In genomic region chr15:52523192-52523591, GRCh38 we compare ENCODE assay signal across 15 cellular contexts. TPM values are rescaled to one million over a fixed set of nuclear protein-coding genes. Genes with fewer than 3 reads are reported as not detected.
A peak's percentile ranks its signal among the peaks of the same experiment; 100 is the strongest.
DNase-seq lines count a peak whose midpoint lies in the region; ATAC-seq and TF ChIP-seq lines count a peak whose summit lies in the region.
"Had no signal": no experiment of that assay in that cellular context is flagged by ENCODE, and none has a peak within 500 bp of the region (broad histone marks: within the 10 kb centered on the region; RNA-seq: fewer than 3 reads in every experiment).

No MANE protein-coding gene starts in this region.

- no peak overlapping the region for H3K27ac Mint-ChIP-seq in activated naive CD4-positive, alpha-beta T cell treated with anti-CD3 and anti-CD28 coated beads for 36 hours
- H3K27ac Mint-ChIP-seq in activated T-cell treated with anti-CD3 and anti-CD28 coated beads, Interleukin-2, amount 50 U/mL, for 24 hours: no peak overlapping the region

- DNase-seq in AG04449 (ENCODE audit: low read depth, low spot score): peak; percentile 76
- peak; percentile 37 for DNase-seq in HFF-Myc (ENCODE audit: extremely low read depth, low read depth)
- peak; percentile 41 to 82 for DNase-seq in cardiac fibroblast (ENCODE audit: low read depth in 2 of 2)
- DNase-seq in kidney tubule cell (ENCODE audit: low spot score): peak; percentile 82
- no peak for DNase-seq in activated naive CD4-positive, alpha-beta T cell treated with anti-CD3 and anti-CD28 coated beads for 36 hours
- DNase-seq in activated T-cell treated with anti-CD3 and anti-CD28 coated beads, Interleukin-2, amount 50 U/mL, for 24 hours: no peak
- DNase-seq: activated CD4-positive, alpha-beta T cell treated with anti-CD3 and anti-CD28 coated beads for 4 hours; activated naive CD4-positive, alpha-beta T cell treated with Interleukin-2 at 50 U/mL for 16 hours; GOT3; MM.1S; naive B cell had no signal

- POLR2A ChIA-PET in AG04449 (lab: Yijun Ruan, JAX): interaction anchor here (0.7 kb wide), 1 partner anchor 82 kb away, joined by 4 read pairs; no protein-coding TSS in a partner anchor

- no peaks in the 10 kb centered on the region for H3K36me3 Mint-ChIP-seq in activated naive CD4-positive, alpha-beta T cell treated with anti-CD3 and anti-CD28 coated beads for 36 hours (ENCODE audit: low read depth)
- peaks cover 4% of the 10 kb centered on the region for H3K36me3 Mint-ChIP-seq in activated T-cell treated with anti-CD3 and anti-CD28 coated beads, Interleukin-2, amount 50 U/mL, for 24 hours (ENCODE audit: low read depth)
- H3K36me3 Mint-ChIP-seq: naive B cell had no signal

- intact Hi-C loops in activated naive CD4-positive, alpha-beta T cell treated with anti-CD3 and anti-CD28 coated beads for 36 hours (cut with micrococcal nuclease): no loop called here

- CTCF ChIA-PET in AG04449 (lab: Yijun Ruan, JAX): interaction anchor here (0.9 kb wide), 1 partner anchor 192 kb away, joined by 4 read pairs; no protein-coding TSS in a partner anchor
- CTCF ChIA-PET in activated naive CD4-positive, alpha-beta T cell treated with anti-CD3 and anti-CD28 coated beads for 36 hours (lab: Charles Lee): interaction anchor here (0.6 kb wide), 1 partner anchor 43 kb away, joined by 3 read pairs; no protein-coding TSS in a partner anchor

- H3K9me3 Mint-ChIP-seq in activated naive CD4-positive, alpha-beta T cell treated with anti-CD3 and anti-CD28 coated beads for 36 hours: no peaks in the 10 kb centered on the region
- no peaks in the 10 kb centered on the region for H3K9me3 Mint-ChIP-seq in activated T-cell treated with anti-CD3 and anti-CD28 coated beads, Interleukin-2, amount 50 U/mL, for 24 hours
- H3K9me3 Mint-ChIP-seq: naive B cell; stimulated activated memory B cell treated with anti-CD40 and anti-IgM and Interleukin-4, amounts not matched to agents 10 μg/mL and 1 μg/mL and 100 μg/mL, for 72 hours had no signal

- H3K4me3 ChIP-seq in AG04449 (ENCODE audit: low read depth, low read length): no peak overlapping the region
- no peak overlapping the region for H3K4me3 ChIP-seq in HFF-Myc (replicated peaks; ENCODE audit: low read depth, low read length)
- H3K4me3 ChIP-seq in cardiac fibroblast (replicated peaks in 1 of 2; ENCODE audit: low read depth in 2 of 2, low read length in 2 of 2): no peak overlapping the region
- H3K4me3 ChIP-seq: BLaER1 had no signal

- no peaks in the 10 kb centered on the region for H3K27me3 Mint-ChIP-seq in activated naive CD4-positive, alpha-beta T cell treated with anti-CD3 and anti-CD28 coated beads for 36 hours (ENCODE audit: low read depth)
- no peaks in the 10 kb centered on the region for H3K27me3 Mint-ChIP-seq in activated T-cell treated with anti-CD3 and anti-CD28 coated beads, Interleukin-2, amount 50 U/mL, for 24 hours
- H3K27me3 Mint-ChIP-seq: naive B cell; stimulated activated memory B cell treated with anti-CD40 and anti-IgM and Interleukin-4, amounts not matched to agents 10 μg/mL and 1 μg/mL and 100 μg/mL, for 72 hours had no signal

- H3K4me3 Mint-ChIP-seq in activated naive CD4-positive, alpha-beta T cell treated with anti-CD3 and anti-CD28 coated beads for 36 hours: no peak overlapping the region
- no peak overlapping the region for H3K4me3 Mint-ChIP-seq in activated T-cell treated with anti-CD3 and anti-CD28 coated beads, Interleukin-2, amount 50 U/mL, for 24 hours
- H3K4me3 Mint-ChIP-seq: naive B cell; stimulated activated memory B cell treated with anti-CD40 and anti-IgM and Interleukin-4, amounts not matched to agents 10 μg/mL and 1 μg/mL and 100 μg/mL, for 72 hours had no signal

- TF ChIP-seq CTCF in AG04449 (IDR thresholded peaks at IDR 0.05; ENCODE audit: insufficient read depth, low read length, missing control alignments) (no peak), HFF-Myc (IDR thresholded peaks at IDR 0.05; ENCODE audit: low read depth, low read length, missing control alignments) (no peak), cardiac fibroblast (IDR thresholded peaks at IDR 0.05; ENCODE audit: low read depth, low read length) (no peak)

- peaks cover 12% of the 10 kb centered on the region for H3K4me1 Mint-ChIP-seq in activated naive CD4-positive, alpha-beta T cell treated with anti-CD3 and anti-CD28 coated beads for 36 hours (ENCODE audit: low read depth)
- H3K4me1 Mint-ChIP-seq in activated T-cell treated with anti-CD3 and anti-CD28 coated beads, Interleukin-2, amount 50 U/mL, for 24 hours (ENCODE audit: low read depth): peaks cover 50% of the 10 kb centered on the region

- no peak for ATAC-seq in HG03039 (IDR thresholded peaks at IDR 0.05; ENCODE audit: unreplicated experiment)
- ATAC-seq in HG03378 (IDR thresholded peaks at IDR 0.05; ENCODE audit: unreplicated experiment): no peak
- ATAC-seq: stimulated activated memory B cell treated with anti-CD40 and anti-IgM and Interleukin-4, amounts not matched to agents 10 μg/mL and 1 μg/mL and 100 μg/mL, for 72 hours had no signal

RNA-seq across cellular contexts. Expression of gene MYO5A, which starts 5.5 kb away (rescaled TPM):
- 10 to 100 TPM; 13.2 to 13.7 TPM for total RNA-seq in activated naive CD4-positive, alpha-beta T cell treated with anti-CD3 and anti-CD28 coated beads for 36 hours

RNA-seq across cellular contexts. Expression of gene ARPP19, which starts 45.6 kb away (rescaled TPM):
- total RNA-seq in activated naive CD4-positive, alpha-beta T cell treated with anti-CD3 and anti-CD28 coated beads for 36 hours: 100 to 1,000 TPM; 130 to 144 TPM

Comparison
In these comparisons a context has a peak if more than half of its experiments do, and no peak if none do; other contexts are left out.
1. DNase-seq: peak in AG04449 (single experiment), HFF-Myc (single experiment), cardiac fibroblast (2 of 2) and kidney tubule cell (single experiment); none in activated naive CD4-positive, alpha-beta T cell treated with anti-CD3 and anti-CD28 coated beads for 36 hours (single experiment) and activated T-cell treated with anti-CD3 and anti-CD28 coated beads, Interleukin-2, amount 50 U/mL, for 24 hours (single experiment).